8 cellular contexts compared by ENCODE assay signal in the genomic region with DNA sequence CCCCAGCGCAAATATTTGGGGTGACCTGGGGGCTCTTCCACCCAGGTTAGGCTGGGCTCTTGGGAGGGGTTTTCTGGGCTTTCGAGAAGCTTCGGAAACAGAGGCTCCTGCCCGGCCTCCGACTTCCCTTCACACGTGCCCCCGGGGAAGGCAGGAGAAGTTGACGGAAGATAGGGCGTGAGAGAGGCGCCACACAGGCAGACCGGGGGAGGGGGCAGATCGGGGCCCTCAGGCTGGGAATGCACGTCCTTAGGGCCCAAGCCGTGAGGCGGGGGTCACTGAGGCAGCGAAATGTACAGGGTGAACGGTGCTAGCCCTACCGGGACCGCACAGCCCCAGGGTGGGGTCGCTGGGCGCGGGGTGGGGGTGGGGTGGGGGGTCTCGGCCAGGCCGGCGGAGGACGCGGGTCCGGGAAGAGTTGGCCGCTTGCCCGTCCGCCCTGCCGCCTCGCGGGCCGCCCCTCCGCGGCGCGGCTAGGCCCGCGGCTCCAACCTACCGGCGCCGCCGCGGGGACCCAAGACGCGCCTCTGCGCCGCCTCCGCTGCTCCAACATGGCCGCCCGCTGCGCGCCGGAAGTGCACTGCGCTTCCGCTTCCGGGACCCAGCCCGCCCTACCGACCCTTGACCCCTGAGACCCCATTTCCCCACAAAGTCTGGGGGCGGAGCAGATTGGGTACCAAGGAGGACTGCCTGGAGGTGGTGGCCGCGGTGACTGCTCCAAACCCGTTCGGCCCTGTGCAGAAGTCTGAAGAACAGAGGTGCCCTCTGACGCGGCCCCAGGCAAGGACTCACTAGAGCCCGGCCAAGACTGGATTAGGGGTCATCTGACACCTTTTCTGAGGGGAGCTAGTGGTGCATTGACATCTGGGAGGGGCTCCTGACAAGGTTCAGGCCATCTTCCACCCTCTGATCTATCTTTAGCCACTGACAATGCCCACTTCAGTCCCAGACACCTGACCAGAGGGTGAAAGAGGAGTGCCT.
DNase-seq lines count a peak whose midpoint lies in the region; ATAC-seq and TF ChIP-seq lines count a peak whose summit lies in the region.

A gene (minus strand): TSS at position 561 of the 981 bp plus-strand sequence. CDS start 2,123 bp downstream, outside the sequence.

- peak within 1 kb of the TSS; percentile 94 for H3K4me3 ChIP-seq in OCI-LY3 (ENCODE audit: low read length)
- H3K4me3 ChIP-seq in mucosa of stomach (ENCODE audit: low read length): peak within 1 kb of the TSS; percentile 87

- peak within 1 kb of the TSS; percentile 97 for H2AFZ ChIP-seq in OCI-LY3 (ENCODE audit: low read depth, low read length)

- H4K20me1 ChIP-seq in OCI-LY3 (ENCODE audit: insufficient read depth, low read length): peaks cover 13% of the 10 kb centered on the region

- H3K27me3 ChIP-seq in OCI-LY3 (ENCODE audit: low read depth, low read length) (no peaks in the 10 kb centered on the region), mucosa of stomach (ENCODE audit: control insufficient read depth, insufficient read depth, low read length) (no peaks in the 10 kb centered on the region)

- DNase-seq in NCI-H1436 (lab: John Stamatoyannopoulos, UW) (peak; percentile 30), NCI-H1436 treated with DMSO at 0.1 percent for 48 hours (lab: John Stamatoyannopoulos, UW) (no peak), activated T-cell treated with anti-CD3 and anti-CD28 coated beads for 24 hours (ENCODE audit: low read depth) (peak; percentile 73), erythroblast (lab: John Stamatoyannopoulos, UW) (peak; percentile 89 to 91)
- DNase-seq in stimulated activated CD8-positive, alpha-beta memory T cell treated with anti-CD3 and anti-CD28 coated beads, Interleukin-4, amount 100 ng/mL, for 48 hours: peak; percentile 86

- peak within 1 kb of the TSS; percentile 36 for H3K27ac ChIP-seq in OCI-LY3 (ENCODE audit: low read length)

- H3K4me1 ChIP-seq in OCI-LY3 (ENCODE audit: low read length): peaks cover 23% of the 10 kb centered on the region
- peaks cover 24% of the 10 kb centered on the region for H3K4me1 ChIP-seq in mucosa of stomach (ENCODE audit: control insufficient read depth, insufficient read depth, low read length)

- peak; percentile 59 for TF ChIP-seq POLR2A in erythroblast (IDR thresholded peaks at IDR 0.05; ENCODE audit: low read length)

- H3K36me3 ChIP-seq in OCI-LY3 (replicated peaks; ENCODE audit: low read depth, low read length) (peaks cover 41% of the 10 kb centered on the region), mucosa of stomach (ENCODE audit: control insufficient read depth, insufficient read depth, low read length) (peaks cover 14% of the 10 kb centered on the region)

- H3K9me3 ChIP-seq in OCI-LY3 (ENCODE audit: insufficient read depth, low read length) (no peaks in the 10 kb centered on the region), mucosa of stomach (ENCODE audit: control insufficient read depth, low read length) (peaks cover 5% of the 10 kb centered on the region)

- TF ChIP-seq CTCF in OCI-LY3 (IDR thresholded peaks at IDR 0.05; ENCODE audit: low read depth, low read length): no peak

- H3K4me2 ChIP-seq in OCI-LY3 (ENCODE audit: low read length): peak within 1 kb of the TSS; percentile 93

- H3K79me2 ChIP-seq in OCI-LY3 (ENCODE audit: low read length): peaks cover 40% of the 10 kb centered on the region

- H3K9ac ChIP-seq in OCI-LY3 (ENCODE audit: low read length) (peak within 1 kb of the TSS; percentile 92), mucosa of stomach (ENCODE audit: low read length) (peak within 1 kb of the TSS; percentile 86)

- ATAC-seq in HG03280 (IDR thresholded peaks at IDR 0.05; ENCODE audit: unreplicated experiment): peak; percentile 70
